8 cellular contexts compared by ENCODE assay signal in the genomic region with DNA sequence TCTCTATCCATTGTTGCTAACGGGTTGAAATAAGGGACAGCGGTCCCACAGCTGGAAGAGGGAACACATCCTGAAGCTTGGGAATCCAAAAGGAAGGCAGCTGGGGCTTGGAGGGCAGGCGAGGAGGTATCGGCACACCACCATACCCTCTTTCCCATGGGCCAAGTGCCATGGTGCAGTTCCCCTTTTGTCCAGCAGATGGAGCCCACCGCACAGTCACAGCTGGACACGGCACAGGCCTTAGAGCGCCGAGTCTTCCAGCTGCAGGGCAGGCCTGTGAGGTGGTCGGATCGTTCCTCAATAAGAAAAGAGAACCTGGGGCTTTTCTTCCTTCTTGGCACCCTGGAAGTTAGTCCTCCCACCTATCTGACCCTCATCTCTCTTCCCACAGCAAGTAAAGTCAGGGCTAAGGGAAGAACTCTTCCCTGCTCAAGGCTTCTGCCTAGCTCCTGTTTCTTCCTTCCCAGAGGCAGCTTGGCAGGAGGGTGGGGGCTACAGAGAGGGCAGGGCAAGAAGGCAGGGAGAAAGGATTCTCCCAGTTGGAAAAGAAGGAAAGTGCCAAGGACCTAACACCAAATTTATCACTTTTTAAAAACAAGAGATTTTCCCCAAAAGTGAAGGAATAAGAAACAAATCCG. TPM values are rescaled to one million over a fixed set of nuclear protein-coding genes. Genes with fewer than 3 reads are reported as not detected.
DNase-seq lines count a peak whose midpoint lies in the region; ATAC-seq, FAIRE-seq and TF ChIP-seq lines count a peak whose summit lies in the region.

No MANE protein-coding gene starts in this region.

- peak overlapping the region; percentile 94 for H3K27ac ChIP-seq in SK-N-MC
- no peak overlapping the region for H3K27ac ChIP-seq in psoas muscle
- no peak overlapping the region for H3K27ac ChIP-seq in vagina

- H3K4me3 ChIP-seq in SK-N-MC (no peak overlapping the region), psoas muscle (no peak overlapping the region), vagina (no peak overlapping the region)

- WGBS in psoas muscle, 3 donors, result 11 to 14% (median 13%) methylated on average over 11 of the region's 11 CpGs

- ATAC-seq in GM21528 (IDR thresholded peaks at IDR 0.05; ENCODE audit: low FRiP score, unreplicated experiment) (peak; percentile 95), psoas muscle (peak; percentile 94 to 98 (median 96))

- FAIRE-seq in HTR-8/SVneo (lab: Jason Lieb, UNC), result peak; percentile 77

- H3K4me1 ChIP-seq in psoas muscle, result no peaks in the 10 kb centered on the region
- peaks cover 8% of the 10 kb centered on the region for H3K4me1 ChIP-seq in vagina

- H3K27me3 ChIP-seq in psoas muscle (ENCODE audit: insufficient read depth in 3 of 3, low read length in 2 of 3), result no peaks in the 10 kb centered on the region
- H3K27me3 ChIP-seq in vagina, result no peaks in the 10 kb centered on the region

- DNase-seq in GDM1 (lab: John Stamatoyannopoulos, UW) (peak; percentile 62), HTR-8/SVneo (ENCODE audit: insufficient read length, low spot score) (peak; percentile 81), SK-N-MC (ENCODE audit: low read depth, low spot score) (no peak), cardiac septum (ENCODE audit: low spot score) (peak; percentile 93), psoas muscle (peak; percentile 85 to 91), vagina (ENCODE audit: extremely low spot score in 2 of 2) (no peak)
- DNase-seq in activated naive CD4-positive, alpha-beta T cell treated with anti-CD3 and anti-CD28 coated beads, Interleukin-2, amount 50 U/mL, for 16 hours, result peak; percentile 81

- peak overlapping the region; percentile 45 for H3K9ac ChIP-seq in SK-N-MC (ENCODE audit: insufficient read length)

- TF ChIP-seq CTCF in psoas muscle (IDR thresholded peaks at IDR 0.05) (peak; percentile 100), vagina (IDR thresholded peaks at IDR 0.05) (peak; percentile 89 to 94 (median 93))

- H3K36me3 ChIP-seq in SK-N-MC (ENCODE audit: insufficient read depth, low read length), result peaks cover 86% of the 10 kb centered on the region
- H3K36me3 ChIP-seq in psoas muscle (ENCODE audit: insufficient read depth in 1 of 2, low read depth in 1 of 2), result peaks cover 0 to 36% of the 10 kb centered on the region in 2 donors
- H3K36me3 ChIP-seq in vagina, result no peaks in the 10 kb centered on the region

- no peaks in the 10 kb centered on the region for H3K9me3 ChIP-seq in SK-N-MC (ENCODE audit: low read depth, low read length)
- no peaks in the 10 kb centered on the region for H3K9me3 ChIP-seq in psoas muscle
- no peaks in the 10 kb centered on the region for H3K9me3 ChIP-seq in vagina

- no peak for TF ChIP-seq POLR2A in vagina (IDR thresholded peaks at IDR 0.05)

- intact Hi-C loops in cardiac septum (cut with DNase I) (no loop called here), psoas muscle (cut with DNase I) (loop anchor here in 1 of 2 donors (5.0 kb wide), 1 partner anchor 372 kb away; no protein-coding TSS in a partner anchor), vagina (cut with DNase I) (no loop called here)

RNA-seq across cellular contexts. Expression of a gene that starts 8.6 kb away (rescaled TPM):
- total RNA-seq in cardiac septum, result 37.9 TPM
- 100 to 1,000 TPM in 3 of 4 donors, 10 to 100 TPM in 1; 93.7 to 360 (median 247) TPM for total RNA-seq in psoas muscle
- polyA plus RNA-seq in psoas muscle, result 100 to 1,000 TPM; 187 to 265 (median 203) TPM
- 10.8 TPM for total RNA-seq in vagina

RNA-seq across cellular contexts. Expression of a gene that starts 30.4 kb away (rescaled TPM):
- total RNA-seq in cardiac septum (2.4 TPM), psoas muscle (1 to 10 TPM; 1.2 to 2.6 (median 1.7) TPM), vagina (9.6 TPM)
- polyA plus RNA-seq in psoas muscle, result 1 to 10 TPM; 1.1 to 1.8 (median 1.1) TPM

RNA-seq across cellular contexts. Expression of a gene that starts 54.9 kb away (rescaled TPM):
- total RNA-seq in cardiac septum (not detected), psoas muscle (not detected), vagina (not detected)
- polyA plus RNA-seq in psoas muscle, result not detected

Comparison
In these comparisons a context has a peak if more than half of its experiments do, and no peak if none do; other contexts are left out.
1. DNase-seq: peak in GDM1 (single experiment), HTR-8/SVneo (single experiment), activated naive CD4-positive, alpha-beta T cell treated with anti-CD3 and anti-CD28 coated beads, Interleukin-2, amount 50 U/mL, for 16 hours (single experiment), cardiac septum (single experiment) and psoas muscle (2 of 2); none in SK-N-MC (single experiment) and vagina (0 of 2).